ENCODE assay signal across 11 cellular contexts in the genomic region with DNA sequence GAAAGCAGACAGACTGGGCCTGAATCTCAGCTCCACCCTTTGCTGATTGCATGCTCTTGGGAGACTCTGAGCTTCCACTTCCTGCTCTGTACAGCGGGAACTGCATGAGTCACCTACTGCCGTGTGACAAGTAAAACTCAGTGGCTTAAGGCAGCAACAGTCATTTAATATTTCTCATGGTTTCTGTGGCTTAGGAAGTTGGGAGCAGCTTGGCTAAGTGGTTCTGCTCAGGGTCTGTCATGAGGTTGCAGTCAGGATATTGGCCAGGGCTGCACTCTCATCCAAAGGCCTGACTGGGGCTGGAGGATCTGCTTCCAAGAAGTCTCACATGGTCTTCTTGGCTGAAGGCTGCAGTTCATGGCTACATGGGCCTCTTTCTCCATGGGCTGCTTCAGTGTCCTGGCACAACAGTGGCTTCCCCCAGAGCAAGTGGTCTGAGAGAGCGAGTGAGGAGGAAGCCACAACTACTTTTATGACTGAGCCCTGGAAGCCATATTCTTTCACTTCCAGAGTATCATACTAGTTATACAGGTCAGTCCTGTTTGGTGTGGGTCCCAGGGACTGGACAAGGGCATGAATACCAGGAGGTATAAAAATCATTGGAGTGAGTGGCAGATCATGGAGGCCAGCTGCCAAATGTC. TPM values are rescaled to one million over a fixed set of nuclear protein-coding genes. Genes with fewer than 3 reads are reported as not detected.
DNase-seq lines count a peak whose midpoint lies in the region; ATAC-seq and TF ChIP-seq lines count a peak whose summit lies in the region.
"Had no signal": no experiment of that assay in that cellular context is flagged by ENCODE, and none has a peak within 500 bp of the region (broad histone marks: within the 10 kb centered on the region; RNA-seq: fewer than 3 reads in every experiment).

No MANE protein-coding gene starts in this region.

- ATAC-seq in activated B cell treated with CpG ODN at 0.5 μM for 24 hours (ENCODE audit: low read depth), result no peak
- ATAC-seq in HG02870 (IDR thresholded peaks at IDR 0.05; ENCODE audit: unreplicated experiment), result no peak
- ATAC-seq in GM18505 (IDR thresholded peaks at IDR 0.05; ENCODE audit: unreplicated experiment), result no peak
- no peak for ATAC-seq in HG03571 (IDR thresholded peaks at IDR 0.05; ENCODE audit: unreplicated experiment)

- CTCF ChIA-PET in HEK293 (lab: Yijun Ruan, JAX), result interaction anchor here (1.1 to 5.4 kb wide), 3 partner anchors 8 to 13 kb away, joined by 3 to 30 read pairs (median 3); no protein-coding TSS in a partner anchor
- CTCF ChIA-PET in activated B cell treated with CpG ODN at 0.5 μM for 24 hours (lab: Charles Lee), result interaction anchor here (0.7 kb wide), 1 partner anchor 1062 kb away, joined by 3 read pairs; no protein-coding TSS in a partner anchor

- no peak for TF ChIP-seq POLR2A in GM18505 (IDR thresholded peaks at IDR 0.05; ENCODE audit: borderline replicate concordance, extremely low read depth, insufficient read depth, insufficient read length)

- no peak for TF ChIP-seq CTCF in HEK293 (tag by site-specific recombination; IDR thresholded peaks at IDR 0.05)
- TF ChIP-seq CTCF in activated B cell treated with CpG ODN at 0.5 μM for 24 hours (IDR thresholded peaks at IDR 0.05), result no peak

- H3K9me3 ChIP-seq in HEK293 (ENCODE audit: control insufficient read depth, insufficient read depth, low read depth, low read length), result no peaks in the 10 kb centered on the region

- no peak overlapping the region for H3K27ac Mint-ChIP-seq in activated B cell treated with CpG ODN at 0.5 μM for 24 hours
- H3K27ac Mint-ChIP-seq: nephron had no signal

- POLR2A ChIA-PET in HEK293 (lab: Yijun Ruan, JAX), result no interaction called here
- POLR2A ChIA-PET in activated B cell treated with CpG ODN at 0.5 μM for 24 hours (lab: Charles Lee), result no interaction called here

- H3K4me1 Mint-ChIP-seq in activated B cell treated with CpG ODN at 0.5 μM for 24 hours, result no peaks in the 10 kb centered on the region

- H3K4me3 ChIP-seq in HEK293 (ENCODE audit: low read depth, low read length), result no peak overlapping the region

- intact Hi-C loops in activated B cell treated with CpG ODN at 0.5 μM for 24 hours (cut with micrococcal nuclease), result no loop called here

- no peaks in the 10 kb centered on the region for H3K36me3 ChIP-seq in HEK293 (ENCODE audit: control insufficient read depth in 2 of 2, insufficient read depth in 1 of 2, low read length in 2 of 2)

- H3K4me1 ChIP-seq in HEK293 (ENCODE audit: control insufficient read depth, insufficient read depth, low read length), result no peaks in the 10 kb centered on the region

- no peak overlapping the region for H3K4me3 Mint-ChIP-seq in activated B cell treated with CpG ODN at 0.5 μM for 24 hours
- H3K4me3 Mint-ChIP-seq: nephron had no signal

- no peak overlapping the region for H3K27ac ChIP-seq in HEK293 (ENCODE audit: extremely low read depth, low read depth, low read length)
- H3K27ac ChIP-seq: VCaP had no signal

- peak; percentile 50 for DNase-seq in A172 (ENCODE audit: low spot score)
- DNase-seq in activated B cell treated with CpG ODN at 0.5 μM for 24 hours, result peak; percentile 0
- peak; percentile 13 for DNase-seq in glomerular visceral epithelial cell (ENCODE audit: extremely low spot score)
- DNase-seq in amniotic stem cell (lab: John Stamatoyannopoulos, UW), result no peak
- DNase-seq: DMS153 had no signal

- peaks cover 4% of the 10 kb centered on the region for H3K9me3 Mint-ChIP-seq in activated B cell treated with CpG ODN at 0.5 μM for 24 hours
- H3K9me3 Mint-ChIP-seq: nephron had no signal

- no peaks in the 10 kb centered on the region for H3K27me3 Mint-ChIP-seq in activated B cell treated with CpG ODN at 0.5 μM for 24 hours

- H3K36me3 Mint-ChIP-seq in activated B cell treated with CpG ODN at 0.5 μM for 24 hours (ENCODE audit: low read depth), result no peaks in the 10 kb centered on the region

TF ChIP-seq in HEK293, 187 proteins besides CTCF, POLR2A, EP300 and RAD21:
- TF ChIP-seq KLF8 (tag by site-specific recombination; IDR thresholded peaks at IDR 0.05) (no peak), GFI1B (tag by site-specific recombination; IDR thresholded peaks at IDR 0.05) (no peak), SCRT2 (tag by site-specific recombination; IDR thresholded peaks at IDR 0.05) (0 out of 2 replicates have a peak, but pooled peaks have one; percentile 32), SETDB1 (IDR thresholded peaks at IDR 0.05; ENCODE audit: insufficient read length, low read length) (peak; percentile 83), ZNF660 (tag by site-specific recombination; IDR thresholded peaks at IDR 0.05) (peak; percentile 40; the same call in 1 of the 2 replicates), RBAK (tag by site-specific recombination; IDR thresholded peaks at IDR 0.05) (peak; percentile 98), ZNF394 (tag by site-specific recombination; IDR thresholded peaks at IDR 0.05; ENCODE audit: borderline replicate concordance) (0 out of 2 replicates have a peak, but pooled peaks have one; percentile 27), ZFP69B (tag by site-specific recombination; IDR thresholded peaks at IDR 0.05) (peak; percentile 64; the same call in 1 of the 2 replicates), TRIM28 (IDR thresholded peaks at IDR 0.05; ENCODE audit: borderline replicate concordance, low read length) (peak; percentile 20; the same call in 1 of the 2 replicates)
- TF ChIP-seq, protein P1, sequence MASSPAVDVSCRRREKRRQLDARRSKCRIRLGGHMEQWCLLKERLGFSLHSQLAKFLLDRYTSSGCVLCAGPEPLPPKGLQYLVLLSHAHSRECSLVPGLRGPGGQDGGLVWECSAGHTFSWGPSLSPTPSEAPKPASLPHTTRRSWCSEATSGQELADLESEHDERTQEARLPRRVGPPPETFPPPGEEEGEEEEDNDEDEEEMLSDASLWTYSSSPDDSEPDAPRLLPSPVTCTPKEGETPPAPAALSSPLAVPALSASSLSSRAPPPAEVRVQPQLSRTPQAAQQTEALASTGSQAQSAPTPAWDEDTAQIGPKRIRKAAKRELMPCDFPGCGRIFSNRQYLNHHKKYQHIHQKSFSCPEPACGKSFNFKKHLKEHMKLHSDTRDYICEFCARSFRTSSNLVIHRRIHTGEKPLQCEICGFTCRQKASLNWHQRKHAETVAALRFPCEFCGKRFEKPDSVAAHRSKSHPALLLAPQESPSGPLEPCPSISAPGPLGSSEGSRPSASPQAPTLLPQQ (tag by site-specific recombination; IDR thresholded peaks at IDR 0.05), result 0 out of 2 replicates have a peak, but pooled peaks have one; percentile 31

RNA-seq across cellular contexts. Expression of gene FAM222A, which starts 49.7 kb away (rescaled TPM):
- 3.7 and 4.2 TPM in 2 replicates for total RNA-seq in A172 (2014; rRNA removed; shearing (Covaris generic))
- total RNA-seq in activated B cell treated with CpG ODN at 0.5 μM for 24 hours, result 0.73 and 1.6 TPM in 2 replicates
